In genomic region chr3:152728346-152728980, GRCh38 we compare ENCODE assay signal across 19 cellular contexts.
"Had no signal": no experiment of that assay in that cellular context is flagged by ENCODE, and none has a peak within 500 bp of the region (broad histone marks: within the 10 kb centered on the region; RNA-seq: fewer than 3 reads in every experiment).

No MANE protein-coding gene starts in this region.

- H3K27ac Mint-ChIP-seq: naive thymus-derived CD4-positive, alpha-beta T cell; nephron progenitor cell; stimulated activated naive B cell treated with anti-CD40 and anti-IgM and Interleukin-4, amounts not matched to agents 10 μg/mL and 1 μg/mL and 100 μg/mL, for 72 hours; stimulated activated naive CD8-positive, alpha-beta T cell treated with anti-CD3 and anti-CD28 coated beads, Interleukin-15, amount 100 ng/mL, for 72 hours had no signal

- H3K9ac ChIP-seq: parathyroid adenoma had no signal

- H3K4me3 Mint-ChIP-seq: naive thymus-derived CD4-positive, alpha-beta T cell; nephron progenitor cell; stimulated activated naive B cell treated with anti-CD40 and anti-IgM and Interleukin-4, amounts not matched to agents 10 μg/mL and 1 μg/mL and 100 μg/mL, for 72 hours; stimulated activated naive CD8-positive, alpha-beta T cell treated with anti-CD3 and anti-CD28 coated beads, Interleukin-15, amount 100 ng/mL, for 72 hours had no signal

- H3K36me3 ChIP-seq: heart left ventricle, prostate gland, right lobe of liver, tibial nerve, upper lobe of right lung, vagina had no signal

- H3K27ac ChIP-seq: coronary artery, heart left ventricle, parathyroid adenoma, prostate gland, right lobe of liver, testis, tibial nerve, upper lobe of right lung, vagina had no signal

- H3K36me3 Mint-ChIP-seq: naive thymus-derived CD4-positive, alpha-beta T cell; stimulated activated naive B cell treated with anti-CD40 and anti-IgM and Interleukin-4, amounts not matched to agents 10 μg/mL and 1 μg/mL and 100 μg/mL, for 72 hours had no signal

- DNase-seq: effector CD4-positive, alpha-beta T cell; heart left ventricle; hippocampal formation; kidney glomerular epithelial cell; naive thymus-derived CD4-positive, alpha-beta T cell; nephron progenitor cell; right lobe of liver; stimulated activated CD4-positive, alpha-beta T cell treated with anti-CD3 and anti-CD28 coated beads, Interleukin-1b, Interleukin-23, amount 100 ng/mL, for 48 hours; stimulated activated CD4-positive, alpha-beta T cell treated with anti-CD3 and anti-CD28 coated beads, Interleukin-4, amount 100 ng/mL, for 24 hours; stimulated activated naive B cell treated with anti-CD40 and anti-IgM and Interleukin-4, amounts not matched to agents 10 μg/mL and 1 μg/mL and 100 μg/mL, for 72 hours; stimulated activated naive CD8-positive, alpha-beta T cell treated with anti-CD3 and anti-CD28 coated beads, Interleukin-15, amount 100 ng/mL, for 72 hours; testis; upper lobe of right lung had no signal

- H3K4me1 Mint-ChIP-seq: nephron progenitor cell; stimulated activated naive B cell treated with anti-CD40 and anti-IgM and Interleukin-4, amounts not matched to agents 10 μg/mL and 1 μg/mL and 100 μg/mL, for 72 hours; stimulated activated naive CD8-positive, alpha-beta T cell treated with anti-CD3 and anti-CD28 coated beads, Interleukin-15, amount 100 ng/mL, for 72 hours had no signal

- H3K27me3 Mint-ChIP-seq: stimulated activated naive CD8-positive, alpha-beta T cell treated with anti-CD3 and anti-CD28 coated beads, Interleukin-15, amount 100 ng/mL, for 72 hours had no signal

- H3K9me3 Mint-ChIP-seq: nephron progenitor cell; stimulated activated naive CD8-positive, alpha-beta T cell treated with anti-CD3 and anti-CD28 coated beads, Interleukin-15, amount 100 ng/mL, for 72 hours had no signal

- H3K4me3 ChIP-seq: coronary artery, heart left ventricle, prostate gland, right lobe of liver, testis, tibial nerve, upper lobe of right lung, vagina had no signal

- ATAC-seq: esophagus mucosa; heart left ventricle; naive thymus-derived CD4-positive, alpha-beta T cell; right lobe of liver; stimulated activated naive B cell treated with anti-CD40 and anti-IgM and Interleukin-4, amounts not matched to agents 10 μg/mL and 1 μg/mL and 100 μg/mL, for 72 hours; stimulated activated naive CD8-positive, alpha-beta T cell treated with anti-CD3 and anti-CD28 coated beads, Interleukin-15, amount 100 ng/mL, for 72 hours; upper lobe of right lung had no signal

- H3K4me1 ChIP-seq: heart left ventricle, parathyroid adenoma, prostate gland, right lobe of liver, testis, tibial nerve, upper lobe of right lung, vagina had no signal

- H3K9me3 ChIP-seq: heart left ventricle, prostate gland, right lobe of liver, testis, tibial nerve, upper lobe of right lung, vagina had no signal

- H2AFZ ChIP-seq: parathyroid adenoma had no signal

- H3K27me3 ChIP-seq: heart left ventricle, right lobe of liver, testis, tibial nerve, upper lobe of right lung, vagina had no signal
